2 cellular contexts compared by ENCODE assay signal in the genomic region with DNA sequence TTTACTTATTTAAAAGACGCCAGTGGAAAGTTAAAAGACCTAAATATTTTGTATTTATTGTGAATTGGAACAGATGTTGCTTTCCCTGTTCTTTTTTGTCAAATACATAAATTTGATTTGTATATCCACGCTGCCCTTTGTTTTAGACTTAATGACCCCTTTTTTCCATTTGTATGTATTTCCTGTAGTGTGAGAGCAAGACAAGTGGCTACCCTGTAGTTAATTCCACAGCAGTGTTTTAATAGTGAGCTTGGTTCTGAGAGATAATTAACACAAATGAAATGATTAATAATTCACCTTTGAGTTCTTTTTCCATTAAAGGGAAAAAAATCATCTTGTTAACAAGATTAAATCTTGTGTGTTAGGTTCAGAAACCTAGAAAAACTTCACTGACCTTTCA.
TF ChIP-seq lines count a peak whose summit lies in the region.

No MANE protein-coding gene starts in this region.

TF ChIP-seq in GM23338, 12 proteins besides CTCF, POLR2A, EP300 and RAD21 (continued from another document):
- TF ChIP-seq, protein P1, sequence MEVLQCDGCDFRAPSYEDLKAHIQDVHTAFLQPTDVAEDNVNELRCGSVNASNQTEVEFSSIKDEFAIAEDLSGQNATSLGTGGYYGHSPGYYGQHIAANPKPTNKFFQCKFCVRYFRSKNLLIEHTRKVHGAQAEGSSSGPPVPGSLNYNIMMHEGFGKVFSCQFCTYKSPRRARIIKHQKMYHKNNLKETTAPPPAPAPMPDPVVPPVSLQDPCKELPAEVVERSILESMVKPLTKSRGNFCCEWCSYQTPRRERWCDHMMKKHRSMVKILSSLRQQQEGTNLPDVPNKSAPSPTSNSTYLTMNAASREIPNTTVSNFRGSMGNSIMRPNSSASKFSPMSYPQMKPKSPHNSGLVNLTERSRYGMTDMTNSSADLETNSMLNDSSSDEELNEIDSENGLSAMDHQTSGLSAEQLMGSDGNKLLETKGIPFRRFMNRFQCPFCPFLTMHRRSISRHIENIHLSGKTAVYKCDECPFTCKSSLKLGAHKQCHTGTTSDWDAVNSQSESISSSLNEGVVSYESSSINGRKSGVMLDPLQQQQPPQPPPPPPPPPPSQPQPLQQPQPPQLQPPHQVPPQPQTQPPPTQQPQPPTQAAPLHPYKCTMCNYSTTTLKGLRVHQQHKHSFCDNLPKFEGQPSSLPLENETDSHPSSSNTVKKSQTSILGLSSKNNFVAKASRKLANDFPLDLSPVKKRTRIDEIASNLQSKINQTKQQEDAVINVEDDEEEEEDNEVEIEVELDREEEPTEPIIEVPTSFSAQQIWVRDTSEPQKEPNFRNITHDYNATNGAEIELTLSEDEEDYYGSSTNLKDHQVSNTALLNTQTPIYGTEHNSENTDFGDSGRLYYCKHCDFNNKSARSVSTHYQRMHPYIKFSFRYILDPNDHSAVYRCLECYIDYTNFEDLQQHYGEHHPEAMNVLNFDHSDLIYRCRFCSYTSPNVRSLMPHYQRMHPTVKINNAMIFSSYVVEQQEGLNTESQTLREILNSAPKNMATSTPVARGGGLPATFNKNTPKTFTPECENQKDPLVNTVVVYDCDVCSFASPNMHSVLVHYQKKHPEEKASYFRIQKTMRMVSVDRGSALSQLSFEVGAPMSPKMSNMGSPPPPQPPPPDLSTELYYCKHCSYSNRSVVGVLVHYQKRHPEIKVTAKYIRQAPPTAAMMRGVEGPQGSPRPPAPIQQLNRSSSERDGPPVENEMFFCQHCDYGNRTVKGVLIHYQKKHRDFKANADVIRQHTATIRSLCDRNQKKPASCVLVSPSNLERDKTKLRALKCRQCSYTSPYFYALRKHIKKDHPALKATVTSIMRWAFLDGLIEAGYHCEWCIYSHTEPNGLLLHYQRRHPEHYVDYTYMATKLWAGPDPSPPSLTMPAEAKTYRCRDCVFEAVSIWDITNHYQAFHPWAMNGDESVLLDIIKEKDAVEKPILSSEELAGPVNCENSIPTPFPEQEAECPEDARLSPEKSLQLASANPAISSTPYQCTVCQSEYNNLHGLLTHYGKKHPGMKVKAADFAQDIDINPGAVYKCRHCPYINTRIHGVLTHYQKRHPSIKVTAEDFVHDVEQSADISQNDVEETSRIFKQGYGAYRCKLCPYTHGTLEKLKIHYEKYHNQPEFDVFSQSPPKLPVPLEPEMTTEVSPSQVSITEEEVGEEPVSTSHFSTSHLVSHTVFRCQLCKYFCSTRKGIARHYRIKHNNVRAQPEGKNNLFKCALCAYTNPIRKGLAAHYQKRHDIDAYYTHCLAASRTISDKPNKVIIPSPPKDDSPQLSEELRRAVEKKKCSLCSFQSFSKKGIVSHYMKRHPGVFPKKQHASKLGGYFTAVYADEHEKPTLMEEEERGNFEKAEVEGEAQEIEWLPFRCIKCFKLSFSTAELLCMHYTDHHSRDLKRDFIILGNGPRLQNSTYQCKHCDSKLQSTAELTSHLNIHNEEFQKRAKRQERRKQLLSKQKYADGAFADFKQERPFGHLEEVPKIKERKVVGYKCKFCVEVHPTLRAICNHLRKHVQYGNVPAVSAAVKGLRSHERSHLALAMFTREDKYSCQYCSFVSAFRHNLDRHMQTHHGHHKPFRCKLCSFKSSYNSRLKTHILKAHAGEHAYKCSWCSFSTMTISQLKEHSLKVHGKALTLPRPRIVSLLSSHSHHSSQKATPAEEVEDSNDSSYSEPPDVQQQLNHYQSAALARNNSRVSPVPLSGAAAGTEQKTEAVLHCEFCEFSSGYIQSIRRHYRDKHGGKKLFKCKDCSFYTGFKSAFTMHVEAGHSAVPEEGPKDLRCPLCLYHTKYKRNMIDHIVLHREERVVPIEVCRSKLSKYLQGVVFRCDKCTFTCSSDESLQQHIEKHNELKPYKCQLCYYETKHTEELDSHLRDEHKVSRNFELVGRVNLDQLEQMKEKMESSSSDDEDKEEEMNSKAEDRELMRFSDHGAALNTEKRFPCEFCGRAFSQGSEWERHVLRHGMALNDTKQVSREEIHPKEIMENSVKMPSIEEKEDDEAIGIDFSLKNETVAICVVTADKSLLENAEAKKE (CRISPR knock-in tag; IDR thresholded peaks at IDR 0.05) = no peak
- no peak for TF ChIP-seq ZNF331 (CRISPR knock-in tag; IDR thresholded peaks at IDR 0.05; ENCODE audit: low read depth)
- TF ChIP-seq, protein P2, sequence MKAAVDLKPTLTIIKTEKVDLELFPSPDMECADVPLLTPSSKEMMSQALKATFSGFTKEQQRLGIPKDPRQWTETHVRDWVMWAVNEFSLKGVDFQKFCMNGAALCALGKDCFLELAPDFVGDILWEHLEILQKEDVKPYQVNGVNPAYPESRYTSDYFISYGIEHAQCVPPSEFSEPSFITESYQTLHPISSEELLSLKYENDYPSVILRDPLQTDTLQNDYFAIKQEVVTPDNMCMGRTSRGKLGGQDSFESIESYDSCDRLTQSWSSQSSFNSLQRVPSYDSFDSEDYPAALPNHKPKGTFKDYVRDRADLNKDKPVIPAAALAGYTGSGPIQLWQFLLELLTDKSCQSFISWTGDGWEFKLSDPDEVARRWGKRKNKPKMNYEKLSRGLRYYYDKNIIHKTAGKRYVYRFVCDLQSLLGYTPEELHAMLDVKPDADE (IDR thresholded peaks at IDR 0.05) = no peak
- no peak for TF ChIP-seq JUNB (IDR thresholded peaks at IDR 0.05; ENCODE audit: unreplicated experiment)
- no peak for TF ChIP-seq POLR2AphosphoS5 (IDR thresholded peaks at IDR 0.05; ENCODE audit: low read depth)
- no peak for TF ChIP-seq ZNF114 (CRISPR knock-in tag; IDR thresholded peaks at IDR 0.05)
- TF ChIP-seq NANOG (IDR thresholded peaks at IDR 0.05; ENCODE audit: borderline replicate concordance) = no peak
- no peak for TF ChIP-seq CREB1 (CRISPR knock-in tag; IDR thresholded peaks at IDR 0.05; ENCODE audit: low read depth)
- TF ChIP-seq STAT1 (IDR thresholded peaks at IDR 0.05; ENCODE audit: unreplicated experiment) = no peak
- TF ChIP-seq EZH2phosphoT487 (IDR thresholded peaks at IDR 0.05; ENCODE audit: unreplicated experiment) = no peak
- no peak for TF ChIP-seq EZH2 (IDR thresholded peaks at IDR 0.05; ENCODE audit: low read depth, unreplicated experiment)

TF ChIP-seq in WTC11, 78 proteins besides CTCF, POLR2A, EP300 and RAD21 (continued from another document):
- TF ChIP-seq, protein P3, sequence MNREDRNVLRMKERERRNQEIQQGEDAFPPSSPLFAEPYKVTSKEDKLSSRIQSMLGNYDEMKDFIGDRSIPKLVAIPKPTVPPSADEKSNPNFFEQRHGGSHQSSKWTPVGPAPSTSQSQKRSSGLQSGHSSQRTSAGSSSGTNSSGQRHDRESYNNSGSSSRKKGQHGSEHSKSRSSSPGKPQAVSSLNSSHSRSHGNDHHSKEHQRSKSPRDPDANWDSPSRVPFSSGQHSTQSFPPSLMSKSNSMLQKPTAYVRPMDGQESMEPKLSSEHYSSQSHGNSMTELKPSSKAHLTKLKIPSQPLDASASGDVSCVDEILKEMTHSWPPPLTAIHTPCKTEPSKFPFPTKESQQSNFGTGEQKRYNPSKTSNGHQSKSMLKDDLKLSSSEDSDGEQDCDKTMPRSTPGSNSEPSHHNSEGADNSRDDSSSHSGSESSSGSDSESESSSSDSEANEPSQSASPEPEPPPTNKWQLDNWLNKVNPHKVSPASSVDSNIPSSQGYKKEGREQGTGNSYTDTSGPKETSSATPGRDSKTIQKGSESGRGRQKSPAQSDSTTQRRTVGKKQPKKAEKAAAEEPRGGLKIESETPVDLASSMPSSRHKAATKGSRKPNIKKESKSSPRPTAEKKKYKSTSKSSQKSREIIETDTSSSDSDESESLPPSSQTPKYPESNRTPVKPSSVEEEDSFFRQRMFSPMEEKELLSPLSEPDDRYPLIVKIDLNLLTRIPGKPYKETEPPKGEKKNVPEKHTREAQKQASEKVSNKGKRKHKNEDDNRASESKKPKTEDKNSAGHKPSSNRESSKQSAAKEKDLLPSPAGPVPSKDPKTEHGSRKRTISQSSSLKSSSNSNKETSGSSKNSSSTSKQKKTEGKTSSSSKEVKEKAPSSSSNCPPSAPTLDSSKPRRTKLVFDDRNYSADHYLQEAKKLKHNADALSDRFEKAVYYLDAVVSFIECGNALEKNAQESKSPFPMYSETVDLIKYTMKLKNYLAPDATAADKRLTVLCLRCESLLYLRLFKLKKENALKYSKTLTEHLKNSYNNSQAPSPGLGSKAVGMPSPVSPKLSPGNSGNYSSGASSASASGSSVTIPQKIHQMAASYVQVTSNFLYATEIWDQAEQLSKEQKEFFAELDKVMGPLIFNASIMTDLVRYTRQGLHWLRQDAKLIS (CRISPR knock-in tag; IDR thresholded peaks at IDR 0.05; ENCODE audit: borderline replicate concordance) = no peak
- TF ChIP-seq, protein P4, sequence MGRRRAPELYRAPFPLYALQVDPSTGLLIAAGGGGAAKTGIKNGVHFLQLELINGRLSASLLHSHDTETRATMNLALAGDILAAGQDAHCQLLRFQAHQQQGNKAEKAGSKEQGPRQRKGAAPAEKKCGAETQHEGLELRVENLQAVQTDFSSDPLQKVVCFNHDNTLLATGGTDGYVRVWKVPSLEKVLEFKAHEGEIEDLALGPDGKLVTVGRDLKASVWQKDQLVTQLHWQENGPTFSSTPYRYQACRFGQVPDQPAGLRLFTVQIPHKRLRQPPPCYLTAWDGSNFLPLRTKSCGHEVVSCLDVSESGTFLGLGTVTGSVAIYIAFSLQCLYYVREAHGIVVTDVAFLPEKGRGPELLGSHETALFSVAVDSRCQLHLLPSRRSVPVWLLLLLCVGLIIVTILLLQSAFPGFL (CRISPR knock-in tag; IDR thresholded peaks at IDR 0.05; ENCODE audit: borderline replicate concordance) = no peak
- TF ChIP-seq RORB (CRISPR knock-in tag; IDR thresholded peaks at IDR 0.05) (no peak), PRRX2 (CRISPR knock-in tag; IDR thresholded peaks at IDR 0.05) (no peak), SOX15 (CRISPR knock-in tag; IDR thresholded peaks at IDR 0.05) (no peak), ZNF121 (CRISPR knock-in tag; IDR thresholded peaks at IDR 0.05) (no peak), ZNF263 (CRISPR knock-in tag; IDR thresholded peaks at IDR 0.05; ENCODE audit: low read depth) (no peak), ELF4 (CRISPR knock-in tag; IDR thresholded peaks at IDR 0.05; ENCODE audit: low read depth) (no peak), NFATC4 (CRISPR knock-in tag; IDR thresholded peaks at IDR 0.05) (no peak), ZNF219 (CRISPR knock-in tag; IDR thresholded peaks at IDR 0.05; ENCODE audit: borderline replicate concordance) (no peak), ZNF671 (CRISPR knock-in tag; IDR thresholded peaks at IDR 0.05) (no peak), NFE2L1 (CRISPR knock-in tag; IDR thresholded peaks at IDR 0.05) (no peak), FOXJ3 (CRISPR knock-in tag; IDR thresholded peaks at IDR 0.05; ENCODE audit: borderline replicate concordance) (no peak)
- TF ChIP-seq, protein P5, sequence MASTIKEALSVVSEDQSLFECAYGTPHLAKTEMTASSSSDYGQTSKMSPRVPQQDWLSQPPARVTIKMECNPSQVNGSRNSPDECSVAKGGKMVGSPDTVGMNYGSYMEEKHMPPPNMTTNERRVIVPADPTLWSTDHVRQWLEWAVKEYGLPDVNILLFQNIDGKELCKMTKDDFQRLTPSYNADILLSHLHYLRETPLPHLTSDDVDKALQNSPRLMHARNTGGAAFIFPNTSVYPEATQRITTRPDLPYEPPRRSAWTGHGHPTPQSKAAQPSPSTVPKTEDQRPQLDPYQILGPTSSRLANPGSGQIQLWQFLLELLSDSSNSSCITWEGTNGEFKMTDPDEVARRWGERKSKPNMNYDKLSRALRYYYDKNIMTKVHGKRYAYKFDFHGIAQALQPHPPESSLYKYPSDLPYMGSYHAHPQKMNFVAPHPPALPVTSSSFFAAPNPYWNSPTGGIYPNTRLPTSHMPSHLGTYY (CRISPR knock-in tag; IDR thresholded peaks at IDR 0.05) = no peak
- TF ChIP-seq, protein P6, sequence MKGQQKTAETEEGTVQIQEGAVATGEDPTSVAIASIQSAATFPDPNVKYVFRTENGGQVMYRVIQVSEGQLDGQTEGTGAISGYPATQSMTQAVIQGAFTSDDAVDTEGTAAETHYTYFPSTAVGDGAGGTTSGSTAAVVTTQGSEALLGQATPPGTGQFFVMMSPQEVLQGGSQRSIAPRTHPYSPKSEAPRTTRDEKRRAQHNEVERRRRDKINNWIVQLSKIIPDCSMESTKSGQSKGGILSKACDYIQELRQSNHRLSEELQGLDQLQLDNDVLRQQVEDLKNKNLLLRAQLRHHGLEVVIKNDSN (CRISPR knock-in tag; IDR thresholded peaks at IDR 0.05) = no peak
- TF ChIP-seq, protein P7, sequence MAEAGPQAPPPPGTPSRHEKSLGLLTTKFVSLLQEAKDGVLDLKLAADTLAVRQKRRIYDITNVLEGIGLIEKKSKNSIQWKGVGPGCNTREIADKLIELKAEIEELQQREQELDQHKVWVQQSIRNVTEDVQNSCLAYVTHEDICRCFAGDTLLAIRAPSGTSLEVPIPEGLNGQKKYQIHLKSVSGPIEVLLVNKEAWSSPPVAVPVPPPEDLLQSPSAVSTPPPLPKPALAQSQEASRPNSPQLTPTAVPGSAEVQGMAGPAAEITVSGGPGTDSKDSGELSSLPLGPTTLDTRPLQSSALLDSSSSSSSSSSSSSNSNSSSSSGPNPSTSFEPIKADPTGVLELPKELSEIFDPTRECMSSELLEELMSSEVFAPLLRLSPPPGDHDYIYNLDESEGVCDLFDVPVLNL (CRISPR knock-in tag; IDR thresholded peaks at IDR 0.05; ENCODE audit: borderline replicate concordance, low read depth) = no peak
- TF ChIP-seq, protein P8, sequence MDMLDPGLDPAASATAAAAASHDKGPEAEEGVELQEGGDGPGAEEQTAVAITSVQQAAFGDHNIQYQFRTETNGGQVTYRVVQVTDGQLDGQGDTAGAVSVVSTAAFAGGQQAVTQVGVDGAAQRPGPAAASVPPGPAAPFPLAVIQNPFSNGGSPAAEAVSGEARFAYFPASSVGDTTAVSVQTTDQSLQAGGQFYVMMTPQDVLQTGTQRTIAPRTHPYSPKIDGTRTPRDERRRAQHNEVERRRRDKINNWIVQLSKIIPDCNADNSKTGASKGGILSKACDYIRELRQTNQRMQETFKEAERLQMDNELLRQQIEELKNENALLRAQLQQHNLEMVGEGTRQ (CRISPR knock-in tag; IDR thresholded peaks at IDR 0.05) = no peak
- TF ChIP-seq, protein P9, sequence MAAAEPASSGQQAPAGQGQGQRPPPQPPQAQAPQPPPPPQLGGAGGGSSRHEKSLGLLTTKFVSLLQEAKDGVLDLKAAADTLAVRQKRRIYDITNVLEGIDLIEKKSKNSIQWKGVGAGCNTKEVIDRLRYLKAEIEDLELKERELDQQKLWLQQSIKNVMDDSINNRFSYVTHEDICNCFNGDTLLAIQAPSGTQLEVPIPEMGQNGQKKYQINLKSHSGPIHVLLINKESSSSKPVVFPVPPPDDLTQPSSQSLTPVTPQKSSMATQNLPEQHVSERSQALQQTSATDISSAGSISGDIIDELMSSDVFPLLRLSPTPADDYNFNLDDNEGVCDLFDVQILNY (CRISPR knock-in tag; IDR thresholded peaks at IDR 0.05) = no peak
